ENCODE assay signal across 17 cellular contexts in genomic region chr3:31926543-31926942, GRCh38. TPM values are rescaled to one million over a fixed set of nuclear protein-coding genes. Genes with fewer than 3 reads are reported as not detected.
"Had no signal": no experiment of that assay in that cellular context is flagged by ENCODE, and none has a peak within 500 bp of the region (broad histone marks: within the 10 kb centered on the region; RNA-seq: fewer than 3 reads in every experiment).

No MANE protein-coding gene starts in this region.

- H3K4me1 ChIP-seq: right atrium auricular region, testis, upper lobe of right lung had no signal

- H3K36me3 ChIP-seq: ascending aorta, esophagus squamous epithelium, neutrophil, right atrium auricular region, upper lobe of right lung had no signal

- H3K9me3 ChIP-seq: ascending aorta, esophagus squamous epithelium, neutrophil, right atrium auricular region, testis, upper lobe of right lung had no signal

- H3K27me3 ChIP-seq: ascending aorta, esophagus squamous epithelium, neutrophil, right atrium auricular region, testis, upper lobe of right lung had no signal

- DNase-seq: activated CD4-positive, alpha-beta T cell treated with anti-CD3 and anti-CD28 coated beads, Interleukin-2, amount 50 U/mL, for 4 hours; activated CD4-positive, CD25-positive, alpha-beta regulatory T cell; activated gamma-delta T cell; esophagus squamous epithelium; foreskin fibroblast; left colon; naive thymus-derived CD8-positive, alpha-beta T cell; stimulated activated naive CD4-positive, alpha-beta T cell treated with Interleukin-2 at 50 U/mL for 16 hours; testis; upper lobe of right lung had no signal

- H3K27ac ChIP-seq: ascending aorta, esophagus squamous epithelium, neutrophil, right atrium auricular region, testis, upper lobe of right lung had no signal

- H3K4me3 ChIP-seq: ascending aorta, esophagus squamous epithelium, lung, right atrium auricular region, skin epidermis, testis, upper lobe of right lung had no signal

- ATAC-seq: left colon; naive thymus-derived CD8-positive, alpha-beta T cell; SK-N-SH treated with all-trans-retinoic acid at 6 μM for 48 hours; upper lobe of right lung had no signal

- H3K27ac Mint-ChIP-seq: naive thymus-derived CD8-positive, alpha-beta T cell; T-helper 1 cell treated with Interleukin-12 subunit alpha and Interleukin-12 subunit beta and Interleukin-4 antibody, amounts not matched to agents 30 μg/mL and 1 μg/mL, for 36 hours had no signal

- H3K4me3 Mint-ChIP-seq: naive thymus-derived CD8-positive, alpha-beta T cell; T-helper 1 cell treated with Interleukin-12 subunit alpha and Interleukin-12 subunit beta and Interleukin-4 antibody, amounts not matched to agents 30 μg/mL and 1 μg/mL, for 36 hours had no signal

- H3K27me3 Mint-ChIP-seq: naive thymus-derived CD8-positive, alpha-beta T cell had no signal

RNA-seq across cellular contexts. Expression of gene ZNF860, which starts 55.0 kb away (rescaled TPM):
- polyA plus RNA-seq: naive thymus-derived CD8-positive, alpha-beta T cell had no signal
